In the genomic region with DNA sequence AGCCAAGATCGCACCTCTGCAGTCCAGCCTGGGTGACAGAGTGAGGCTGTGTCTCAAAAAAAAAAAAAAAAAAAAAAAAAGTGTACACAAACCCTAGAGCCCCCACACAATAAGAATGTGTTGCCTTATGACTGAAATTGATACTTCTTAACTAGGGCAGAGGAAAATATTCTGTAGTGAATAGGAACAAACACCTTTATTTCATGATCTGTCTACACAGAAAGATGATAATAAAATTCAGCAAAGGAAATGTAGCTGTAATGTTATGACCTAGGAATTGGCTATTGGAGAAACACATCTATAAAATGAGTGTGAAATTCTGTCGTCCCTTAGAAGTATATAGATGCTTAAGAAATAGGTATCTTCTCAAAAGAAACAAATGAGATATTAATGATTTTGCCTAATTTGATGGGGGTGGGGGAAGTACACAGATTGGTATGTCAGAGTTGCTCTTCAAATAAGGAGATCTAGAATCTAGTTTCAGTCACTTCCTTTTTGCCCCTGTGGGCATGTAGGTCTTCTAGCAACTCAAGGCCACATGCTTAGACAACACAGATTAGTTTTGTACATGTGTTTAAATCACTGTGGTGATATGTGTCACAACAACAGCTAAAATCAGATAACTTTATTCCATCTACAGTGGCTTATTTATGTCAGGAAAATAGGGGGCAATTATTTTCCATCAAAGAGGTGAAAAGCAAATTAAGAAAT, we compare ENCODE assay signal across 14 cellular contexts. TPM values are rescaled to one million over a fixed set of nuclear protein-coding genes. Genes with fewer than 3 reads are reported as not detected.
DNase-seq lines count a peak whose midpoint lies in the region; ATAC-seq, FAIRE-seq and TF ChIP-seq lines count a peak whose summit lies in the region.
"Had no signal": no experiment of that assay in that cellular context is flagged by ENCODE, and none has a peak within 500 bp of the region (broad histone marks: within the 10 kb centered on the region; RNA-seq: fewer than 3 reads in every experiment).

No MANE protein-coding gene starts in this region.

- H3K4me1 ChIP-seq in CD4-positive, CD25-positive, alpha-beta regulatory T cell (ENCODE audit: control insufficient read depth, insufficient read depth, low read length, poor library complexity, severe bottlenecking): peaks cover 30% of the 10 kb centered on the region
- peaks cover 91% of the 10 kb centered on the region for H3K4me1 ChIP-seq in Loucy (ENCODE audit: insufficient read depth, low read length, poor library complexity, severe bottlenecking)
- peaks cover 39% of the 10 kb centered on the region for H3K4me1 ChIP-seq in GM12878 (ENCODE audit: control insufficient read depth, insufficient read depth, low read length)
- H3K4me1 ChIP-seq in Karpas-422 (ENCODE audit: low read length): no peaks in the 10 kb centered on the region

- no peak for TF ChIP-seq POLR2A in GM12892 (IDR thresholded peaks at IDR 0.05; ENCODE audit: low read depth, low read length)
- no peak for TF ChIP-seq POLR2A in GM12878 (IDR thresholded peaks at IDR 0.05; ENCODE audit: low read depth, low read length)

- no peaks in the 10 kb centered on the region for H3K27me3 ChIP-seq in CD4-positive, CD25-positive, alpha-beta regulatory T cell (ENCODE audit: control insufficient read depth, insufficient read depth, low read length)
- no peaks in the 10 kb centered on the region for H3K27me3 ChIP-seq in Loucy (ENCODE audit: insufficient read depth, low read length, poor library complexity, severe bottlenecking)
- H3K27me3 ChIP-seq in GM12878 (replicated peaks in 1 of 2; ENCODE audit: control insufficient read depth in 2 of 2, insufficient read depth in 2 of 2, low read length in 1 of 2): no peaks in the 10 kb centered on the region
- H3K27me3 ChIP-seq in Karpas-422 (ENCODE audit: low read length): no peaks in the 10 kb centered on the region

- H3K4me2 ChIP-seq in Loucy (ENCODE audit: low read depth, low read length, poor library complexity, severe bottlenecking) (peak overlapping the region; percentile 23), GM12878 (ENCODE audit: control insufficient read depth, insufficient read depth) (peak overlapping the region; percentile 56; the same call in 1 of the 2 replicates), Karpas-422 (ENCODE audit: low read depth, low read length, poor library complexity, severe bottlenecking) (no peak overlapping the region)

- H3K9me3 Mint-ChIP-seq in CD4-positive, CD25-positive, alpha-beta regulatory T cell: no peaks in the 10 kb centered on the region

- SMC1A ChIA-PET in GM12878 (lab: Charles Lee; ENCODE audit: uncharacterized antibody, unreplicated experiment): interaction anchor here (0.6 to 16.6 kb wide), 15 partner anchors 10 to 235 kb away, joined by 3 to 208 read pairs (median 6); no protein-coding TSS in a partner anchor

- TF ChIP-seq EP300 in GM12878 (IDR thresholded peaks at IDR 0.05; ENCODE audit: borderline replicate concordance in 1 of 2, control insufficient read depth in 1 of 2, low read depth in 2 of 2, low read length in 2 of 2): peak; percentile 36 to 37; a peak in 2 of 4 replicates

- no peaks in the 10 kb centered on the region for H3K9me2 ChIP-seq in Loucy (replicated peaks; ENCODE audit: low read depth, low read length)
- no peaks in the 10 kb centered on the region for H3K9me2 ChIP-seq in Karpas-422 (replicated peaks; ENCODE audit: insufficient read depth, low read length)

- H3F3A ChIP-seq in Loucy (ENCODE audit: low read depth): peaks cover 12% of the 10 kb centered on the region; the same call in 1 of the 2 replicates

- intact Hi-C loops in GM12878 (cut with micrococcal nuclease; ENCODE audit: unreplicated experiment): loop anchor here (1.0 kb wide), 2 partner anchors 13 to 16 kb away; no protein-coding TSS in a partner anchor

- no peaks in the 10 kb centered on the region for H3K36me3 ChIP-seq in CD4-positive, CD25-positive, alpha-beta regulatory T cell (ENCODE audit: control insufficient read depth, insufficient read depth, low read length)
- H3K36me3 ChIP-seq in Loucy (ENCODE audit: insufficient read depth, low read length): no peaks in the 10 kb centered on the region
- 0 out of 4 replicates have a peak, but pooled peaks cover 0 to 4% of the 10 kb centered on the region in 2 experiments for H3K36me3 ChIP-seq in GM12878 (ENCODE audit: control insufficient read depth in 2 of 2, insufficient read depth in 2 of 2, low read length in 1 of 2)
- H3K36me3 ChIP-seq in Karpas-422 (ENCODE audit: insufficient read depth, low read length): peaks cover 59% of the 10 kb centered on the region

- CTCF ChIA-PET in GM12878 (lab: Yijun Ruan, JAX): interaction anchor here (1.0 to 7.7 kb wide), 9 partner anchors 15 to 303 kb away, joined by 3 to 73 read pairs (median 4); no protein-coding TSS in a partner anchor

- peak overlapping the region; percentile 70 for H3K4me3 ChIP-seq in CD4-positive, CD25-positive, alpha-beta regulatory T cell (ENCODE audit: low read depth, low read length)
- H3K4me3 ChIP-seq in Loucy (ENCODE audit: low read length, poor library complexity, severe bottlenecking): no peak overlapping the region
- no peak overlapping the region for H3K4me3 ChIP-seq in GM12878
- H3K4me3 ChIP-seq in Karpas-422 (ENCODE audit: low read length): no peak overlapping the region

- peak in 2 of 3 donors; percentile 42 to 44 for DNase-seq in CD4-positive, CD25-positive, alpha-beta regulatory T cell
- DNase-seq in GM12892 (ENCODE audit: insufficient read length) (no peak), GM12878 (ENCODE audit: low read depth, low spot score) (no peak), Karpas-422 (no peak), D341Med (ENCODE audit: low spot score) (no peak)
- no peak for DNase-seq in stimulated activated CD8-positive, alpha-beta memory T cell treated with anti-CD3 and anti-CD28 coated beads, Interleukin-4, amount 100 ng/mL, for 48 hours
- DNase-seq: cerebellar nuclear complex, head of caudate nucleus, NCI-H1436, SHP77 had no signal

- ATAC-seq in CD4-positive, CD25-positive, alpha-beta regulatory T cell (ENCODE audit: low read depth in 2 of 2): peak; percentile 42 to 60
- ATAC-seq in GM12878 (peak; percentile 70), GM18870 (IDR thresholded peaks at IDR 0.05; ENCODE audit: unreplicated experiment) (no peak)

- no peaks in the 10 kb centered on the region for H3K9me3 ChIP-seq in CD4-positive, CD25-positive, alpha-beta regulatory T cell (ENCODE audit: control insufficient read depth in 2 of 2, low read length in 2 of 2)
- no peaks in the 10 kb centered on the region for H3K9me3 ChIP-seq in Loucy (ENCODE audit: insufficient read depth, low read depth, low read length)
- H3K9me3 ChIP-seq in GM12878 (replicated peaks; ENCODE audit: control insufficient read depth, insufficient read depth, low read length): no peaks in the 10 kb centered on the region
- H3K9me3 ChIP-seq in Karpas-422 (ENCODE audit: low read length): no peaks in the 10 kb centered on the region

- peaks cover 6% of the 10 kb centered on the region for H3K27me3 Mint-ChIP-seq in CD4-positive, CD25-positive, alpha-beta regulatory T cell

- H3K79me2 ChIP-seq in Loucy (ENCODE audit: insufficient read depth, low read length): no peaks in the 10 kb centered on the region
- H3K79me2 ChIP-seq in GM12878 (ENCODE audit: control insufficient read depth, insufficient read depth, low read length): no peaks in the 10 kb centered on the region
- no peaks in the 10 kb centered on the region for H3K79me2 ChIP-seq in Karpas-422 (ENCODE audit: low read length)

- H3K27ac Mint-ChIP-seq in CD4-positive, CD25-positive, alpha-beta regulatory T cell: peak overlapping the region in 2 of 3 donors; percentile 89 to 90

- H3K4me1 Mint-ChIP-seq in CD4-positive, CD25-positive, alpha-beta regulatory T cell: peaks cover 7 to 53% (median 33%) of the 10 kb centered on the region in 4 donors

- H4K20me1 ChIP-seq in Loucy (ENCODE audit: insufficient read depth, low read length, poor library complexity, severe bottlenecking) (no peaks in the 10 kb centered on the region), GM12878 (ENCODE audit: control insufficient read depth, insufficient read depth) (no peaks in the 10 kb centered on the region), Karpas-422 (ENCODE audit: insufficient read depth, low read depth, low read length) (no peaks in the 10 kb centered on the region; the same call in 1 of the 2 replicates)

- H3K4me3 Mint-ChIP-seq in CD4-positive, CD25-positive, alpha-beta regulatory T cell: peak overlapping the region; percentile 30 to 70 (median 46)

- in situ Hi-C loops in GM12878 (cut with MboI): no loop called here

- TF ChIP-seq CTCF in Loucy (conservative IDR thresholded peaks at IDR 0.05; ENCODE audit: low read length) (no peak), GM12878 (IDR thresholded peaks at IDR 0.05 in 2 of 3, conservative IDR thresholded peaks at IDR 0.05 in 1 of 3; ENCODE audit: control insufficient read depth in 2 of 3, extremely low read depth in 1 of 3, insufficient read depth in 1 of 3, low read depth in 3 of 3, low read length in 3 of 3) (no peak)

- no peak overlapping the region for H3K9ac ChIP-seq in Loucy (ENCODE audit: low read depth, low read length, poor library complexity, severe bottlenecking)
- peak overlapping the region; percentile 39; the same call in 1 of the 2 replicates for H3K9ac ChIP-seq in GM12878 (ENCODE audit: control insufficient read depth, insufficient read depth, low read length)
- no peak overlapping the region for H3K9ac ChIP-seq in Karpas-422 (ENCODE audit: low read length)

- no peak overlapping the region for H2AFZ ChIP-seq in Loucy (ENCODE audit: low read length)
- no peak overlapping the region for H2AFZ ChIP-seq in GM12878 (ENCODE audit: control insufficient read depth, low read depth, low read length)
- no peak overlapping the region for H2AFZ ChIP-seq in Karpas-422 (ENCODE audit: low read length)

- 2% methylated on average over 2 of the region's 2 CpGs for WGBS in GM12878 (ENCODE audit: insufficient coverage, insufficient replicate concordance, low lambda C conversion rate, missing lambda C conversion rate)

- peak overlapping the region; percentile 77 for H3K27ac ChIP-seq in CD4-positive, CD25-positive, alpha-beta regulatory T cell (ENCODE audit: insufficient read depth, low read length, poor library complexity, severe bottlenecking)
- H3K27ac ChIP-seq in GM12878 (ENCODE audit: control insufficient read depth, insufficient read depth) (peak overlapping the region; percentile 76), Karpas-422 (ENCODE audit: low read length) (no peak overlapping the region)

- no peak for TF ChIP-seq RAD21 in GM12878 (IDR thresholded peaks at IDR 0.05; ENCODE audit: insufficient read depth, low read depth, low read length)

- peaks cover 3% of the 10 kb centered on the region for H3K36me3 Mint-ChIP-seq in CD4-positive, CD25-positive, alpha-beta regulatory T cell

- FAIRE-seq in GM12892 (lab: Jason Lieb, UNC) (peak; percentile 78), GM12878 (lab: Jason Lieb, UNC) (no peak)

- TSS peak; percentile 43 for BruUV-seq in GM12878 (replicated peaks; lab: Mats Ljungman, UMichigan)

- RAD21 ChIA-PET in GM12878 (lab: Charles Lee; ENCODE audit: unreplicated experiment): interaction anchor here (0.7 to 7.2 kb wide), 10 partner anchors 17 to 534 kb away, joined by 3 to 125 read pairs (median 5); a partner anchor contains a TSS

- POLR2A ChIA-PET in GM12878 (lab: Charles Lee): interaction anchor here (0.7 to 1.6 kb wide), 9 partner anchors 16 to 174 kb away, joined by 3 to 12 read pairs (median 5); no protein-coding TSS in a partner anchor

RNA-seq across cellular contexts. Expression of a gene that starts 10.7 kb away (rescaled TPM):
- 1.2 TPM for total RNA-seq in CD4-positive, CD25-positive, alpha-beta regulatory T cell
- polyA plus RNA-seq in CD4-positive, CD25-positive, alpha-beta regulatory T cell: 10 to 100 TPM; 19.1 to 41.0 (median 26.8) TPM
- polyA plus RNA-seq in GM12892 (2012; ENCODE audit: missing spikeins): not detected
- 0.33 TPM in 1 of 2 replicates, not detected in the other for total RNA-seq in GM12878 (2013; cell fraction: nucleolus; rRNA removed)
- total RNA-seq in GM12878 (2014; rRNA removed): not detected in 2 replicates
- not detected in 2 replicates for total RNA-seq in GM12878 (2014; rRNA removed; fragmentation: Illumina TruSeq; extraction: Trizol)
- not detected in 2 replicates for total RNA-seq in GM12878 (2021)
- not detected for polyA plus RNA-seq in GM12878 (2011; ENCODE audit: low read depth)
- polyA plus RNA-seq in GM12878 (2011; rRNA removed): not detected in 2 replicates
- 0.06 and 0.13 TPM in 2 replicates for polyA plus RNA-seq in GM12878 (2011; cell fraction: cytosol; rRNA removed)
- 0.42 TPM in 2 replicates for polyA plus RNA-seq in GM12878 (2011; cell fraction: nucleus; rRNA removed)
- polyA plus RNA-seq in GM12878 (2012): 0.18 and 0.22 TPM in 2 replicates
- not detected in 2 replicates for polyA plus RNA-seq in GM12878 (2014; fragmentation: Illumina TruSeq; extraction: Trizol)
- not detected for polyA plus RNA-seq in GM12878 (2014; fragmentation: Nextera tagmentation; extraction: Ambion mirVana)
- not detected in 2 replicates for polyA plus RNA-seq in GM12878 (2014; rRNA removed)
- not detected for polyA plus RNA-seq in GM12878 (2016; fragmentation: Nextera tagmentation; extraction: Ambion mirVana)
- polyA minus RNA-seq in GM12878 (2011; rRNA and poly(A)+ RNA removed): not detected in 2 replicates
- not detected in 2 replicates for polyA minus RNA-seq in GM12878 (2011; cell fraction: cytosol; rRNA and poly(A)+ RNA removed)
- polyA minus RNA-seq in GM12878 (2011; cell fraction: nucleus; rRNA and poly(A)+ RNA removed): 0.48 TPM in 1 of 2 replicates, not detected in the other
- total RNA-seq in Karpas-422 (2014; rRNA removed; shearing (Covaris generic); ENCODE audit: low replicate concordance): not detected in 2 replicates
- total RNA-seq: myocyte, urinary bladder had no signal

RNA-seq across cellular contexts. Expression of a gene that starts 32.6 kb away (rescaled TPM):
- total RNA-seq in CD4-positive, CD25-positive, alpha-beta regulatory T cell: not detected
- under 1 TPM in 2 of 4 donors, not detected in 2; 0.30 to 0.57 TPM for polyA plus RNA-seq in CD4-positive, CD25-positive, alpha-beta regulatory T cell
- 2.2 TPM for polyA plus RNA-seq in GM12892 (2012; ENCODE audit: missing spikeins)
- total RNA-seq in GM12878 (2013; cell fraction: nucleolus; rRNA removed): 50.9 and 53.6 TPM in 2 replicates
- total RNA-seq in GM12878 (2014; rRNA removed): 9.8 and 13.0 TPM in 2 replicates
- 3.9 and 4.4 TPM in 2 replicates for total RNA-seq in GM12878 (2014; rRNA removed; fragmentation: Illumina TruSeq; extraction: Trizol)
- 14.0 and 14.8 TPM in 2 replicates for total RNA-seq in GM12878 (2021)
- 1.6 TPM for polyA plus RNA-seq in GM12878 (2011; ENCODE audit: low read depth)
- 8.1 and 12.9 TPM in 2 replicates for polyA plus RNA-seq in GM12878 (2011; rRNA removed)
- 18.6 and 22.9 TPM in 2 replicates for polyA plus RNA-seq in GM12878 (2011; cell fraction: cytosol; rRNA removed)
- polyA plus RNA-seq in GM12878 (2011; cell fraction: nucleus; rRNA removed): 40.8 and 44.8 TPM in 2 replicates
- 2.3 and 4.3 TPM in 2 replicates for polyA plus RNA-seq in GM12878 (2012)
- 7.5 and 9.2 TPM in 2 replicates for polyA plus RNA-seq in GM12878 (2014; fragmentation: Illumina TruSeq; extraction: Trizol)
- 1 to 10 TPM; 7.0 to 9.9 TPM for polyA plus RNA-seq in GM12878 (2014; fragmentation: Nextera tagmentation; extraction: Ambion mirVana)
- 12.2 and 15.4 TPM in 2 replicates for polyA plus RNA-seq in GM12878 (2014; rRNA removed)
- 1 to 10 TPM; 3.6 to 5.3 TPM for polyA plus RNA-seq in GM12878 (2016; fragmentation: Nextera tagmentation; extraction: Ambion mirVana)
- polyA minus RNA-seq in GM12878 (2011; rRNA and poly(A)+ RNA removed): 8.8 and 10.5 TPM in 2 replicates
- polyA minus RNA-seq in GM12878 (2011; cell fraction: cytosol; rRNA and poly(A)+ RNA removed): 7.1 and 7.9 TPM in 2 replicates
- polyA minus RNA-seq in GM12878 (2011; cell fraction: nucleus; rRNA and poly(A)+ RNA removed): 7.9 and 9.5 TPM in 2 replicates
- not detected in 2 replicates for total RNA-seq in Karpas-422 (2014; rRNA removed; shearing (Covaris generic); ENCODE audit: low replicate concordance)

Comparison
In these comparisons a context has a peak if more than half of its experiments do, and no peak if none do; other contexts are left out.
1. DNase-seq: peak in CD4-positive, CD25-positive, alpha-beta regulatory T cell (2 of 3); none in GM12892 (single experiment), GM12878 (single experiment), Karpas-422 (single experiment), D341Med (single experiment) and stimulated activated CD8-positive, alpha-beta memory T cell treated with anti-CD3 and anti-CD28 coated beads, Interleukin-4, amount 100 ng/mL, for 48 hours (single experiment).